In the genomic region with DNA sequence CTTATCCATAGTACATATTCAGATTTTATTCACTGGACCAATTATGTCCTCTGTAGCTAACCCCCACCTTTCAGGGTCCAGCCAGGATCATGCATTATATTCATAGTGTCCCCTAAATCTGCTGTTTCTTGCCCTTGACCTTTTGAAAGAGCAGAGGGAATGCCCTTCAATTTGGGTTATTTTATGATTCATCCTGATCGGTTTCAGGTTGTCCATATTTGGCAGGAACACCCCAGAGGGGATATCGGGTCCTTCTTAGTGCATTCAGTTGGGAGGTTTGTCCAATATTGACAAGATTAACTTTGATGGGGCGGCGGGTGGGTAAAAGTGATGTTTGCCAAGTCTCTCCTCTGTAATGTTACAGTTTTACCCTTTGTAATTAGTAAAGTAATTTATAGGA, we compare ENCODE assay signal across 1 cellular context.
TF ChIP-seq lines count a peak whose summit lies in the region.

No MANE protein-coding gene starts in this region.

TF ChIP-seq in WTC11, 78 proteins besides CTCF, POLR2A, EP300 and RAD21 (continued from another document):
- no peak for TF ChIP-seq ARID4B (CRISPR knock-in tag; IDR thresholded peaks at IDR 0.05; ENCODE audit: borderline replicate concordance)
- TF ChIP-seq, protein P1, sequence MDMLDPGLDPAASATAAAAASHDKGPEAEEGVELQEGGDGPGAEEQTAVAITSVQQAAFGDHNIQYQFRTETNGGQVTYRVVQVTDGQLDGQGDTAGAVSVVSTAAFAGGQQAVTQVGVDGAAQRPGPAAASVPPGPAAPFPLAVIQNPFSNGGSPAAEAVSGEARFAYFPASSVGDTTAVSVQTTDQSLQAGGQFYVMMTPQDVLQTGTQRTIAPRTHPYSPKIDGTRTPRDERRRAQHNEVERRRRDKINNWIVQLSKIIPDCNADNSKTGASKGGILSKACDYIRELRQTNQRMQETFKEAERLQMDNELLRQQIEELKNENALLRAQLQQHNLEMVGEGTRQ (CRISPR knock-in tag; IDR thresholded peaks at IDR 0.05) = no peak
